Comparison of ENCODE assay signal across 30 cellular contexts in genomic region chr6:24223131-24223715, GRCh38.
A peak's percentile ranks its signal among the peaks of the same experiment; 100 is the strongest.
DNase-seq lines count a peak whose midpoint lies in the region; ATAC-seq, FAIRE-seq and TF ChIP-seq lines count a peak whose summit lies in the region.
"Had no signal": no experiment of that assay in that cellular context is flagged by ENCODE, and none has a peak within 500 bp of the region (broad histone marks: within the 10 kb centered on the region; RNA-seq: fewer than 3 reads in every experiment).

No MANE protein-coding gene starts in this region.

- DNase-seq in HepG2 (ENCODE audit: low spot score) = peak; percentile 42
- no peak for DNase-seq in right lobe of liver
- DNase-seq in NCI-H526 treated with DMSO at 0.1 percent for 48 hours (lab: John Stamatoyannopoulos, UW) = peak; percentile 78
- peak; percentile 11 for DNase-seq in choroid plexus epithelial cell (ENCODE audit: low read depth)
- no peak for DNase-seq in type B pancreatic cell (ENCODE audit: extremely low spot score, unreplicated experiment)
- DNase-seq in NOMO-1 (lab: John Stamatoyannopoulos, UW; ENCODE audit: unreplicated experiment in 2 of 2) = no peak
- DNase-seq in pons (ENCODE audit: low spot score) = no peak
- no peak for DNase-seq in nucleus accumbens (lab: John Stamatoyannopoulos, UW)
- DNase-seq: activated CD8-positive, alpha-beta memory T cell treated with anti-CD3 and anti-CD28 coated beads for 24 hours; activated naive CD4-positive, alpha-beta T cell treated with anti-CD3 and anti-CD28 coated beads for 36 hours; activated T-cell treated with anti-CD3 and anti-CD28 coated beads, Interleukin-2, amount 50 U/mL, for 48 hours; anterior cingulate cortex; central memory CD4-positive, alpha-beta T cell; foreskin keratinocyte; HCEC 1CT; immature natural killer cell; Kasumi-1; naive B cell; NCI-H1105; NCI-H2029; NCI-H524; Right ventricle myocardium superior; upper lobe of left lung had no signal

- WGBS in HepG2 (ENCODE audit: low lambda C conversion rate) = 75% methylated on average over 6 of the region's 6 CpGs
- 54% methylated on average over 6 of the region's 6 CpGs for WGBS in right lobe of liver (ENCODE audit: insufficient coverage, low coverage, low lambda C conversion rate, missing lambda C conversion rate)

- no peak overlapping the region for H3K4me3 Mint-ChIP-seq in type B pancreatic cell
- H3K4me3 Mint-ChIP-seq: activated naive CD4-positive, alpha-beta T cell treated with anti-CD3 and anti-CD28 coated beads for 36 hours; immature natural killer cell; naive B cell had no signal

- H3K79me2 ChIP-seq in HepG2 (ENCODE audit: insufficient read depth, low read length) = no peaks in the 10 kb centered on the region
- H3K79me2 ChIP-seq: hepatocyte had no signal

- no peaks in the 10 kb centered on the region for H4K20me1 ChIP-seq in HepG2 (ENCODE audit: insufficient read depth, low read length)

- peaks cover 15% of the 10 kb centered on the region for H3K4me1 Mint-ChIP-seq in type B pancreatic cell (ENCODE audit: unreplicated experiment)
- H3K4me1 Mint-ChIP-seq: immature natural killer cell, naive B cell had no signal

- H3K36me3 Mint-ChIP-seq in type B pancreatic cell = no peaks in the 10 kb centered on the region
- H3K36me3 Mint-ChIP-seq: immature natural killer cell, naive B cell had no signal

- H3K36me3 ChIP-seq in HepG2 (replicated peaks in 1 of 2; ENCODE audit: control insufficient read depth in 1 of 2, insufficient read depth in 2 of 2, low read length in 2 of 2) (peaks cover 16 to 44% of the 10 kb centered on the region in 2 experiments), right lobe of liver (no peaks in the 10 kb centered on the region)
- H3K36me3 ChIP-seq: right atrium auricular region, upper lobe of left lung had no signal

- TF ChIP-seq CTCF in HepG2 (CRISPR knock-in tag; IDR thresholded peaks at IDR 0.05) (no peak), right lobe of liver (IDR thresholded peaks at IDR 0.05) (no peak), choroid plexus epithelial cell (conservative IDR thresholded peaks at IDR 0.05; ENCODE audit: low read depth, low read length) (no peak), type B pancreatic cell (conservative IDR thresholded peaks at IDR 0.05) (no peak)

- intact Hi-C loops in HepG2 (cut with micrococcal nuclease; ENCODE audit: unreplicated experiment) = no loop called here
- intact Hi-C loops in right lobe of liver (cut with DNase I) = no loop called here

- H3K4me3 ChIP-seq in HepG2 (replicated peaks in 1 of 3; ENCODE audit: insufficient read depth in 1 of 3, low read depth in 2 of 3, low read length in 3 of 3) (no peak overlapping the region), right lobe of liver (no peak overlapping the region), choroid plexus epithelial cell (ENCODE audit: low read depth, low read length) (no peak overlapping the region)
- H3K4me3 ChIP-seq: hepatocyte, right atrium auricular region, upper lobe of left lung had no signal

- H3K9me3 ChIP-seq in HepG2 (ENCODE audit: low read length) = no peaks in the 10 kb centered on the region
- H3K9me3 ChIP-seq in right lobe of liver = no peaks in the 10 kb centered on the region
- H3K9me3 ChIP-seq: right atrium auricular region, upper lobe of left lung had no signal

- H3K27ac Mint-ChIP-seq in type B pancreatic cell = no peak overlapping the region
- H3K27ac Mint-ChIP-seq: activated naive CD4-positive, alpha-beta T cell treated with anti-CD3 and anti-CD28 coated beads for 36 hours; immature natural killer cell; naive B cell had no signal

- H2AFZ ChIP-seq in HepG2 (ENCODE audit: low read length) = no peak overlapping the region
- H2AFZ ChIP-seq: hepatocyte had no signal

- CTCF ChIA-PET in HepG2 (lab: Yijun Ruan, JAX; ENCODE audit: low intra/inter-chr PET ratio, low total read pairs) = no interaction called here

- no peak overlapping the region for H3K9ac ChIP-seq in HepG2 (ENCODE audit: insufficient read depth, low read depth, low read length)

- H3K27me3 ChIP-seq in HepG2 (ENCODE audit: control insufficient read depth in 1 of 2, insufficient read depth in 2 of 2, low read length in 2 of 2) = no peaks in the 10 kb centered on the region
- H3K27me3 ChIP-seq in right lobe of liver = no peaks in the 10 kb centered on the region
- H3K27me3 ChIP-seq: right atrium auricular region, upper lobe of left lung had no signal

- H3K4me2 ChIP-seq in HepG2 (ENCODE audit: low read depth, low read length) = no peak overlapping the region
- H3K4me2 ChIP-seq: hepatocyte had no signal

- in situ Hi-C loops in HepG2 (cut with HindIII; ENCODE audit: extremely low pct_ligation_motif_present, low pct_unique_long_range_greater_than_20kb) = no loop called here

- H3K9me3 Mint-ChIP-seq in type B pancreatic cell = no peaks in the 10 kb centered on the region
- H3K9me3 Mint-ChIP-seq: activated naive CD4-positive, alpha-beta T cell treated with anti-CD3 and anti-CD28 coated beads for 36 hours; naive B cell had no signal

- H3K27me3 Mint-ChIP-seq in type B pancreatic cell = no peaks in the 10 kb centered on the region

- TF ChIP-seq RAD21 in HepG2 (CRISPR knock-in tag; IDR thresholded peaks at IDR 0.05) = no peak

- no peak for ATAC-seq in HepG2
- no peak for ATAC-seq in right lobe of liver
- ATAC-seq: foreskin keratinocyte, left lobe of liver had no signal

- POLR2A ChIA-PET in HepG2 (lab: Yijun Ruan, JAX) = no interaction called here

- no peak for TF ChIP-seq POLR2A in HepG2 (IDR thresholded peaks at IDR 0.05; ENCODE audit: insufficient read depth in 1 of 2, low read depth in 2 of 2, low read length in 2 of 2)
- TF ChIP-seq POLR2A in right lobe of liver (IDR thresholded peaks at IDR 0.05) = no peak

- H3K27ac ChIP-seq in HepG2 (ENCODE audit: extremely low read length, insufficient read depth, low read length) (no peak overlapping the region), right lobe of liver (no peak overlapping the region)
- H3K27ac ChIP-seq: C4-2B, foreskin keratinocyte, hepatocyte, right atrium auricular region, upper lobe of left lung had no signal

- BruUV-seq in HepG2 (replicated peaks; lab: Mats Ljungman, UMichigan) = no TSS peak

- TF ChIP-seq EP300 in HepG2 (IDR thresholded peaks at IDR 0.05; ENCODE audit: low read depth in 2 of 2, low read length in 2 of 2) = no peak
- no peak for TF ChIP-seq EP300 in HepG2 (CRISPR knock-in tag; IDR thresholded peaks at IDR 0.05; ENCODE audit: borderline replicate concordance)

- H3K4me1 ChIP-seq in HepG2 (ENCODE audit: insufficient read depth, low read length) = peaks cover 14% of the 10 kb centered on the region
- H3K4me1 ChIP-seq in right lobe of liver = no peaks in the 10 kb centered on the region
- H3K4me1 ChIP-seq: foreskin keratinocyte, right atrium auricular region, upper lobe of left lung had no signal

- no peak for FAIRE-seq in HepG2 (lab: Jason Lieb, UNC)
- FAIRE-seq: D721Med, HTR-8/SVneo, TTC549 had no signal

TF ChIP-seq in HepG2, 621 proteins besides CTCF, POLR2A, EP300 and RAD21 (continues in another document):
- TF ChIP-seq ZBTB33 (CRISPR knock-in tag; IDR thresholded peaks at IDR 0.05) = peak; percentile 61; the same call in 1 of the 2 replicates
- no peak for TF ChIP-seq FOXA1 (IDR thresholded peaks at IDR 0.05)
- TF ChIP-seq FOXA1 (CRISPR knock-in tag; IDR thresholded peaks at IDR 0.05) = 0 out of 2 replicates have a peak, but pooled peaks have one; percentile 14
- TF ChIP-seq GATAD2A (CRISPR knock-in tag; IDR thresholded peaks at IDR 0.05) = 0 out of 2 replicates have a peak, but pooled peaks have one; percentile 23
- TF ChIP-seq PLRG1 (conservative IDR thresholded peaks at IDR 0.05) = no peak
- no peak for TF ChIP-seq ONECUT2 (CRISPR knock-in tag; IDR thresholded peaks at IDR 0.05)
- TF ChIP-seq TBX3 (IDR thresholded peaks at IDR 0.05; ENCODE audit: borderline replicate concordance) = no peak
- no peak for TF ChIP-seq ZNF567 (CRISPR knock-in tag; IDR thresholded peaks at IDR 0.05; ENCODE audit: borderline replicate concordance)
- 0 out of 2 replicates have a peak, but pooled peaks have one; percentile 21 for TF ChIP-seq CEBPG (CRISPR knock-in tag; IDR thresholded peaks at IDR 0.05)
- no peak for TF ChIP-seq NCOA2 (CRISPR knock-in tag; IDR thresholded peaks at IDR 0.05)
- TF ChIP-seq TARDBP (CRISPR knock-in tag; IDR thresholded peaks at IDR 0.05) = no peak
- no peak for TF ChIP-seq ZNF691 (CRISPR knock-in tag; IDR thresholded peaks at IDR 0.05; ENCODE audit: borderline replicate concordance, low read depth)
- 0 out of 2 replicates have a peak, but pooled peaks have one; percentile 24 for TF ChIP-seq FOSL2 (CRISPR knock-in tag; IDR thresholded peaks at IDR 0.05)
- peak in 1 of 2 experiments; percentile 93; a peak in 2 of 4 replicates for TF ChIP-seq ATF4 (CRISPR knock-in tag; IDR thresholded peaks at IDR 0.05)
- no peak for TF ChIP-seq ATM (IDR thresholded peaks at IDR 0.05; ENCODE audit: borderline replicate concordance)

Comparison
In these comparisons a context has a peak if more than half of its experiments do, and no peak if none do; other contexts are left out.
1. DNase-seq: peak in HepG2 (single experiment), NCI-H526 treated with DMSO at 0.1 percent for 48 hours (single experiment) and choroid plexus epithelial cell (single experiment); none in right lobe of liver (0 of 3), type B pancreatic cell (single experiment), NOMO-1 (0 of 2), pons (single experiment) and nucleus accumbens (0 of 56).